ENCODE assay signal across 1 cellular context in genomic region chr10:87092861-87093460, GRCh38.
TF ChIP-seq lines count a peak whose summit lies in the region.

No MANE protein-coding gene starts in this region.

TF ChIP-seq in HepG2, 621 proteins besides CTCF, POLR2A, EP300 and RAD21 (continued from another document):
- TF ChIP-seq ZFP91 (CRISPR knock-in tag; IDR thresholded peaks at IDR 0.05; ENCODE audit: borderline replicate concordance) (no peak), RBM39 (IDR thresholded peaks at IDR 0.05; ENCODE audit: low read depth, low read length, poor library complexity, severe bottlenecking) (no peak), TIGD3 (CRISPR knock-in tag; IDR thresholded peaks at IDR 0.05; ENCODE audit: borderline replicate concordance) (no peak), MTF1 (CRISPR knock-in tag; IDR thresholded peaks at IDR 0.05) (no peak), ZNF253 (CRISPR knock-in tag; IDR thresholded peaks at IDR 0.05; ENCODE audit: borderline replicate concordance) (no peak), ZBTB37 (CRISPR knock-in tag; IDR thresholded peaks at IDR 0.05) (no peak), FOXO1 (CRISPR knock-in tag; IDR thresholded peaks at IDR 0.05) (no peak), THAP9 (CRISPR knock-in tag; IDR thresholded peaks at IDR 0.05; ENCODE audit: borderline replicate concordance) (no peak), IRF1 (CRISPR knock-in tag; IDR thresholded peaks at IDR 0.05; ENCODE audit: low read depth) (no peak), ASH2L (IDR thresholded peaks at IDR 0.05; ENCODE audit: insufficient read length, low read depth, low read length) (peak; percentile 72), SETDB1 (CRISPR knock-in tag; IDR thresholded peaks at IDR 0.05; ENCODE audit: borderline replicate concordance) (no peak), GABPB1 (CRISPR knock-in tag; IDR thresholded peaks at IDR 0.05) (no peak; the same call in 1 of the 2 replicates), RBFOX2 (IDR thresholded peaks at IDR 0.05; ENCODE audit: low read depth, low read length) (peak; percentile 72; the same call in 1 of the 2 replicates), ZNF143 (CRISPR knock-in tag; IDR thresholded peaks at IDR 0.05) (no peak), GTF3A (CRISPR knock-in tag; conservative IDR thresholded peaks at IDR 0.05) (no peak)
